16 cellular contexts compared by ENCODE assay signal in the genomic region with DNA sequence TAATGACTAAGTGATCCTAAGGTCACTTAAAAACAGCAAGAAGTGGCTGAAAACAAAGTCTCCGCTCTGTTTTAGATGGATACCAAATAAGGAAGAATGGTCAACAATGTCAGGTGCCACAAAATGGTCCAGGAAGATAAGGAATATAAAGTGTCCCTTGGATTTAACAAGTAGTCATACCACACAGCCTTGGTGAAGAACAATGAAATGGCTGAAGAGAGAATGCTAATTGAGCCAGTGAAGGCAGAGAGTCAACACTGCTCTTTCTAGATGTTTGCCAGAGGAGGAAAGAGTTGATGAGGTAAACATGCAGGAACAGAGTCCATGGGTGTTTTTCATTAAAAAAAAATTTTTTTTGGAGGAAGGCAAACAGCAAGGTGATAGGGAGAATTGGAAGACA. TPM values are rescaled to one million over a fixed set of nuclear protein-coding genes. Genes with fewer than 3 reads are reported as not detected.
A peak's percentile ranks its signal among the peaks of the same experiment; 100 is the strongest.
DNase-seq lines count a peak whose midpoint lies in the region; ATAC-seq, FAIRE-seq and TF ChIP-seq lines count a peak whose summit lies in the region.
"Had no signal": no experiment of that assay in that cellular context is flagged by ENCODE, and none has a peak within 500 bp of the region (broad histone marks: within the 10 kb centered on the region; RNA-seq: fewer than 3 reads in every experiment).

No MANE protein-coding gene starts in this region.

- no peak overlapping the region for H3K9ac ChIP-seq in HepG2 (ENCODE audit: insufficient read depth, low read depth, low read length)
- H3K9ac ChIP-seq in mucosa of rectum (ENCODE audit: low read depth in 1 of 2, low read length in 2 of 2), result no peak overlapping the region
- H3K9ac ChIP-seq: BLaER1 treated with 17β-estradiol and CSF1 and Interleukin-3, amounts not matched to agents 10 nM and 100 nM had no signal

- POLR2A ChIA-PET in HepG2 (lab: Yijun Ruan, JAX), result no interaction called here

- BruUV-seq in HepG2 (replicated peaks; lab: Mats Ljungman, UMichigan), result no TSS peak

- peak; percentile 63 for FAIRE-seq in HepG2 (lab: Jason Lieb, UNC)
- FAIRE-seq: H54, HTR-8/SVneo had no signal

- no peaks in the 10 kb centered on the region for H3K27me3 ChIP-seq in HepG2 (ENCODE audit: control insufficient read depth in 1 of 2, insufficient read depth in 2 of 2, low read length in 2 of 2)
- no peaks in the 10 kb centered on the region for H3K27me3 ChIP-seq in right lobe of liver
- no peaks in the 10 kb centered on the region for H3K27me3 ChIP-seq in mucosa of rectum (ENCODE audit: control insufficient read depth in 2 of 2, insufficient read depth in 2 of 2, low read length in 2 of 2)
- H3K27me3 ChIP-seq: BLaER1 treated with 17β-estradiol and CSF1 and Interleukin-3, amounts not matched to agents 10 nM and 100 nM had no signal

- H3K4me2 ChIP-seq in HepG2 (ENCODE audit: low read depth, low read length), result peak overlapping the region; percentile 55
- H3K4me2 ChIP-seq: BLaER1 treated with 17β-estradiol and CSF1 and Interleukin-3, amounts not matched to agents 10 nM and 100 nM had no signal

- CTCF ChIA-PET in HepG2 (lab: Yijun Ruan, JAX; ENCODE audit: low intra/inter-chr PET ratio, low total read pairs), result no interaction called here

- no peak overlapping the region for H2AFZ ChIP-seq in HepG2 (ENCODE audit: low read length)
- H2AFZ ChIP-seq: GM23338 had no signal

- H3K27ac ChIP-seq in HepG2 (ENCODE audit: extremely low read length, insufficient read depth, low read length) (peak overlapping the region; percentile 20), right lobe of liver (no peak overlapping the region), mucosa of rectum (ENCODE audit: low read depth in 2 of 2, low read length in 2 of 2) (peak overlapping the region; percentile 6 to 34)
- H3K27ac ChIP-seq: BLaER1 treated with 17β-estradiol and CSF1 and Interleukin-3, amounts not matched to agents 10 nM and 100 nM had no signal

- DNase-seq in NCI-H146 (lab: John Stamatoyannopoulos, UW) (peak; percentile 9), NCI-H146 treated with DMSO at 0.1 percent for 48 hours (lab: John Stamatoyannopoulos, UW; ENCODE audit: unreplicated experiment) (no peak), HepG2 (ENCODE audit: low spot score) (peak; percentile 62), right lobe of liver (no peak), HCEC 1CT (no peak)
- DNase-seq: Calu3; CD8-positive, alpha-beta T cell; DMS79 treated with DMSO at 0.1 percent for 48 hours; GF-D8; HFFc6 had no signal

- ATAC-seq in HepG2 (peak; percentile 16; the same call in 1 of the 3 replicates), right lobe of liver (no peak)
- ATAC-seq: CD8-positive, alpha-beta T cell; GM23338; HCT116 had no signal

- TF ChIP-seq POLR2A in HepG2 (IDR thresholded peaks at IDR 0.05; ENCODE audit: insufficient read depth in 1 of 2, low read depth in 2 of 2, low read length in 2 of 2) (no peak), right lobe of liver (IDR thresholded peaks at IDR 0.05) (no peak)

- no peaks in the 10 kb centered on the region for H3K9me3 ChIP-seq in HepG2 (ENCODE audit: low read length)
- H3K9me3 ChIP-seq in right lobe of liver, result no peaks in the 10 kb centered on the region
- no peaks in the 10 kb centered on the region for H3K9me3 ChIP-seq in mucosa of rectum (ENCODE audit: control insufficient read depth in 2 of 2, low read length in 2 of 2)
- H3K9me3 ChIP-seq: BLaER1 treated with 17β-estradiol and CSF1 and Interleukin-3, amounts not matched to agents 10 nM and 100 nM had no signal

- H3K4me3 ChIP-seq in HepG2 (replicated peaks in 1 of 3; ENCODE audit: insufficient read depth in 1 of 3, low read depth in 2 of 3, low read length in 3 of 3) (no peak overlapping the region), right lobe of liver (no peak overlapping the region), mucosa of rectum (ENCODE audit: low read length in 2 of 2) (no peak overlapping the region)
- H3K4me3 ChIP-seq: BLaER1 treated with 17β-estradiol and CSF1 and Interleukin-3, amounts not matched to agents 10 nM and 100 nM; GM23338 had no signal

- in situ Hi-C loops in HepG2 (cut with HindIII; ENCODE audit: extremely low pct_ligation_motif_present, low pct_unique_long_range_greater_than_20kb), result no loop called here

- peaks cover 52% of the 10 kb centered on the region for H3K4me1 ChIP-seq in HepG2 (ENCODE audit: insufficient read depth, low read length)
- peaks cover 0 to 9% (median 4%) of the 10 kb centered on the region in 4 donors for H3K4me1 ChIP-seq in right lobe of liver
- H3K4me1 ChIP-seq in mucosa of rectum (ENCODE audit: control insufficient read depth in 2 of 2, insufficient read depth in 2 of 2, low read length in 2 of 2), result peaks cover 5 to 27% of the 10 kb centered on the region in 2 donors

- WGBS in HepG2 (ENCODE audit: low lambda C conversion rate), result 38% methylated on average over 1 of the region's 1 CpG
- 100% methylated on average over 1 of the region's 1 CpG for WGBS in right lobe of liver (ENCODE audit: insufficient coverage, low coverage, low lambda C conversion rate, missing lambda C conversion rate)

- no peak for TF ChIP-seq RAD21 in HepG2 (CRISPR knock-in tag; IDR thresholded peaks at IDR 0.05)

- H3K36me3 ChIP-seq in HepG2 (replicated peaks in 1 of 2; ENCODE audit: control insufficient read depth in 1 of 2, insufficient read depth in 2 of 2, low read length in 2 of 2) (no peaks in the 10 kb centered on the region), right lobe of liver (no peaks in the 10 kb centered on the region), mucosa of rectum (ENCODE audit: control insufficient read depth in 2 of 2, insufficient read depth in 2 of 2, low read length in 2 of 2) (no peaks in the 10 kb centered on the region)

- intact Hi-C loops in HepG2 (cut with micrococcal nuclease; ENCODE audit: unreplicated experiment) (no loop called here), right lobe of liver (cut with DNase I) (no loop called here)

- TF ChIP-seq CTCF in HepG2 (CRISPR knock-in tag; IDR thresholded peaks at IDR 0.05) (no peak), right lobe of liver (IDR thresholded peaks at IDR 0.05) (no peak)

- H4K20me1 ChIP-seq in HepG2 (ENCODE audit: insufficient read depth, low read length), result no peaks in the 10 kb centered on the region

- H3K79me2 ChIP-seq in HepG2 (ENCODE audit: insufficient read depth, low read length), result peaks cover 23% of the 10 kb centered on the region

- TF ChIP-seq EP300 in HepG2 (IDR thresholded peaks at IDR 0.05; ENCODE audit: low read depth in 2 of 2, low read length in 2 of 2) (peak in 1 of 2 experiments; percentile 52; a peak in 2 of 4 replicates), HepG2 (CRISPR knock-in tag; IDR thresholded peaks at IDR 0.05; ENCODE audit: borderline replicate concordance) (no peak)

TF ChIP-seq in HepG2, 621 proteins besides CTCF, POLR2A, EP300 and RAD21 (continues in another document):
- TF ChIP-seq ZNF501 (CRISPR knock-in tag; IDR thresholded peaks at IDR 0.05) (no peak), KLF6 (CRISPR knock-in tag; IDR thresholded peaks at IDR 0.05) (no peak), HNF4G (IDR thresholded peaks at IDR 0.05; ENCODE audit: borderline replicate concordance, low read depth, low read length) (no peak), HNF4G (CRISPR knock-in tag; IDR thresholded peaks at IDR 0.05; ENCODE audit: borderline replicate concordance, low read depth) (no peak), SNAI1 (CRISPR knock-in tag; IDR thresholded peaks at IDR 0.05; ENCODE audit: borderline replicate concordance) (no peak), ZBTB38 (CRISPR knock-in tag; IDR thresholded peaks at IDR 0.05) (no peak), KAT7 (CRISPR knock-in tag; IDR thresholded peaks at IDR 0.05; ENCODE audit: borderline replicate concordance) (no peak), MTF2 (CRISPR knock-in tag; IDR thresholded peaks at IDR 0.05; ENCODE audit: borderline replicate concordance) (no peak)
- TF ChIP-seq, protein P1, sequence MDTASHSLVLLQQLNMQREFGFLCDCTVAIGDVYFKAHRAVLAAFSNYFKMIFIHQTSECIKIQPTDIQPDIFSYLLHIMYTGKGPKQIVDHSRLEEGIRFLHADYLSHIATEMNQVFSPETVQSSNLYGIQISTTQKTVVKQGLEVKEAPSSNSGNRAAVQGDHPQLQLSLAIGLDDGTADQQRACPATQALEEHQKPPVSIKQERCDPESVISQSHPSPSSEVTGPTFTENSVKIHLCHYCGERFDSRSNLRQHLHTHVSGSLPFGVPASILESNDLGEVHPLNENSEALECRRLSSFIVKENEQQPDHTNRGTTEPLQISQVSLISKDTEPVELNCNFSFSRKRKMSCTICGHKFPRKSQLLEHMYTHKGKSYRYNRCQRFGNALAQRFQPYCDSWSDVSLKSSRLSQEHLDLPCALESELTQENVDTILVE (CRISPR knock-in tag; IDR thresholded peaks at IDR 0.05), result 0 out of 2 replicates have a peak, but pooled peaks have one; percentile 26

RNA-seq across cellular contexts. Expression of a gene that starts 2.1 kb away (rescaled TPM):
- total RNA-seq in HepG2 (2016; rRNA removed; fragmentation: Illumina TruSeq; extraction: Trizol) (21.4 and 22.9 TPM in 2 replicates), right lobe of liver (10 to 100 TPM in 1 of 6 experiments, 1 to 10 TPM in 5; 4.5 to 10.4 (median 7.2) TPM)
- total RNA-seq in HepG2 (2016; cell fraction: cytosol; rRNA removed; fragmentation: Illumina TruSeq; extraction: Trizol; ENCODE audit: low read depth), result 5.9 and 7.0 TPM in 2 replicates
- total RNA-seq in HepG2 (2016; cell fraction: insoluble cytoplasmic fraction; rRNA removed; fragmentation: Illumina TruSeq; extraction: Trizol), result 20.4 and 23.2 TPM in 2 replicates
- total RNA-seq in HepG2 (2016; cell fraction: membrane; rRNA removed; fragmentation: Illumina TruSeq; extraction: Trizol), result 19.4 and 21.4 TPM in 2 replicates
- total RNA-seq in HepG2 (2016; cell fraction: nucleus; rRNA removed; fragmentation: Illumina TruSeq; extraction: Trizol), result 39.3 and 40.4 TPM in 2 replicates
- polyA plus RNA-seq in HepG2 (2011; rRNA removed), result 23.4 and 32.6 TPM in 2 replicates
- 8.4 and 15.0 TPM in 2 replicates for polyA plus RNA-seq in HepG2 (2011; cell fraction: cytosol; rRNA removed)
- 19.1 and 24.4 TPM in 2 replicates for polyA plus RNA-seq in HepG2 (2011; cell fraction: nucleus; rRNA removed)
- polyA plus RNA-seq in HepG2 (2012), result 19.1 and 25.0 TPM in 2 replicates
- 5.4 and 5.6 TPM in 2 replicates for polyA plus RNA-seq in HepG2 (2016; cell fraction: cytosol; fragmentation: Illumina TruSeq; extraction: Trizol; ENCODE audit: low read depth)
- polyA plus RNA-seq in HepG2 (2016; cell fraction: insoluble cytoplasmic fraction; fragmentation: Illumina TruSeq; extraction: Trizol; ENCODE audit: low read depth), result 17.4 and 18.3 TPM in 2 replicates
- polyA plus RNA-seq in HepG2 (2016; cell fraction: membrane; fragmentation: Illumina TruSeq; extraction: Trizol; ENCODE audit: low read depth), result 10.1 and 12.8 TPM in 2 replicates
- 47.6 and 48.1 TPM in 2 replicates for polyA plus RNA-seq in HepG2 (2016; cell fraction: nucleus; fragmentation: Illumina TruSeq; extraction: Trizol; ENCODE audit: insufficient read depth, low read depth)
- polyA minus RNA-seq in HepG2 (2011; rRNA and poly(A)+ RNA removed; ENCODE audit: low replicate concordance), result 2.8 and 71.7 TPM in 2 replicates
- 24.5 and 24.8 TPM in 2 replicates for polyA minus RNA-seq in HepG2 (2011; cell fraction: cytosol; rRNA and poly(A)+ RNA removed)
- 89.6 and 113 TPM in 2 replicates for polyA minus RNA-seq in HepG2 (2011; cell fraction: nucleus; rRNA and poly(A)+ RNA removed)

Comparison
In these comparisons a context has a peak if more than half of its experiments do, and no peak if none do; other contexts are left out.
1. DNase-seq: peak in NCI-H146 (single experiment) and HepG2 (single experiment); none in NCI-H146 treated with DMSO at 0.1 percent for 48 hours (single experiment), right lobe of liver (0 of 3) and HCEC 1CT (single experiment).
2. H3K27ac ChIP-seq: peak in HepG2 (single experiment) and mucosa of rectum (2 of 2); none in right lobe of liver (0 of 3).